1 cellular context compared by ENCODE assay signal in genomic region chr19:38834590-38834989, GRCh38.
TF ChIP-seq lines count a peak whose summit lies in the region.

No MANE protein-coding gene starts in this region.

TF ChIP-seq in K562, 482 proteins besides CTCF, POLR2A, EP300 and RAD21:
- TF ChIP-seq CEBPG (CRISPR knock-in tag; IDR thresholded peaks at IDR 0.05): no peak
- TF ChIP-seq CEBPG (tag; conservative IDR thresholded peaks at IDR 0.05 in 1 of 2, IDR thresholded peaks at IDR 0.05 in 1 of 2): peak in 1 of 2 experiments; percentile 23; a peak in 1 of 4 replicates
- TF ChIP-seq HES1 (IDR thresholded peaks at IDR 0.05; ENCODE audit: low read depth): no peak
- TF ChIP-seq SETDB1 (IDR thresholded peaks at IDR 0.05; ENCODE audit: low read length): no peak
- TF ChIP-seq, protein P1, sequence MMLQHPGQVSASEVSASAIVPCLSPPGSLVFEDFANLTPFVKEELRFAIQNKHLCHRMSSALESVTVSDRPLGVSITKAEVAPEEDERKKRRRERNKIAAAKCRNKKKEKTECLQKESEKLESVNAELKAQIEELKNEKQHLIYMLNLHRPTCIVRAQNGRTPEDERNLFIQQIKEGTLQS (IDR thresholded peaks at IDR 0.05): peak; percentile 35; the same call in 1 of the 2 replicates
- TF ChIP-seq, protein P1 (CRISPR knock-in tag; conservative IDR thresholded peaks at IDR 0.05): no peak
